In the genomic region with DNA sequence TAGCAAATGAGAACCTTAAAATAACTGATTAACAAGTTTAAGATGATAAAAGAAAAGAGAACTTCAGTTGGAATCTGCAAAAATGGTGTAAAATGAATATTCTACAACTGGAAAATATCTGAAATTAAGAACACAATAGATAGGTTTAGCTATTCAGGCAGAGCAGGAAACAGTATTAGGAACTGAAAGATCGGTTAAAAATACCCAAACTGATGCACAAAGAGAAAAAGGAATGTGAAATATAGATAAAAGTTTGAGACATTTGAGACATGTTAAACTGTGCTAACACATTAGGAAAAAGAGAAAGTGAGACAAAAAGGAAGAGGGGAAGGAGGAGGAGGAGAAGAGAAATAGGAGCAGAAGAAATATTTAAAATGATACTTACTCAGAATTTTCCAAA, we compare ENCODE assay signal across 1 cellular context.
A peak's percentile ranks its signal among the peaks of the same experiment; 100 is the strongest.
TF ChIP-seq lines count a peak whose summit lies in the region.

No MANE protein-coding gene starts in this region.

TF ChIP-seq in GM12878, 131 proteins besides CTCF, POLR2A, EP300 and RAD21:
- TF ChIP-seq, protein P1, sequence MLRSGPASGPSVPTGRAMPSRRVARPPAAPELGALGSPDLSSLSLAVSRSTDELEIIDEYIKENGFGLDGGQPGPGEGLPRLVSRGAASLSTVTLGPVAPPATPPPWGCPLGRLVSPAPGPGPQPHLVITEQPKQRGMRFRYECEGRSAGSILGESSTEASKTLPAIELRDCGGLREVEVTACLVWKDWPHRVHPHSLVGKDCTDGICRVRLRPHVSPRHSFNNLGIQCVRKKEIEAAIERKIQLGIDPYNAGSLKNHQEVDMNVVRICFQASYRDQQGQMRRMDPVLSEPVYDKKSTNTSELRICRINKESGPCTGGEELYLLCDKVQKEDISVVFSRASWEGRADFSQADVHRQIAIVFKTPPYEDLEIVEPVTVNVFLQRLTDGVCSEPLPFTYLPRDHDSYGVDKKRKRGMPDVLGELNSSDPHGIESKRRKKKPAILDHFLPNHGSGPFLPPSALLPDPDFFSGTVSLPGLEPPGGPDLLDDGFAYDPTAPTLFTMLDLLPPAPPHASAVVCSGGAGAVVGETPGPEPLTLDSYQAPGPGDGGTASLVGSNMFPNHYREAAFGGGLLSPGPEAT (IDR thresholded peaks at IDR 0.05; ENCODE audit: low read depth), result peak; percentile 63; the same call in 1 of the 2 replicates
- TF ChIP-seq SPI1 (IDR thresholded peaks at IDR 0.05; ENCODE audit: borderline replicate concordance, insufficient read depth, low read depth, low read length) (peak; percentile 60; the same call in 1 of the 2 replicates), RB1 (IDR thresholded peaks at IDR 0.05; ENCODE audit: borderline replicate concordance) (no peak)
